Comparison of ENCODE assay signal across 1 cellular context in the genomic region with DNA sequence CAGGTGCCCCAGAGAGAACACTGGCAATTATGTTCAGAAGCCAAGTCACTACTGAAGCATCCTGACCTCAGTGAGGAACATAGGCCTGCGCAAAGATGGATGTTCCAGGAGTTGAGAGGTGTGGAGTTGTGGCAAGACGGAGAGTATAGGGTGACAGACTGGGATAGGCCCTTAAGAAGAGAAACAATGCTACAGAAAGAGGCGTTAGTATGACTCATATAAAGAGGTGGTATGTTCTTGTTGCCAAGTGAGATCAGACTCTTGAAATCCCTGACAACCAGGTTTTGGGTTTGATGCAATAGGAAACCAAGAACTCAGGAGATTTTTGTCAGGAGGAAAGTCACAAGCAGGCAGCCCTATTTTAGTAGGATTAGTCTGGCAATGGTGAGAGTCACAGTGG.
TF ChIP-seq lines count a peak whose summit lies in the region.

No MANE protein-coding gene starts in this region.

TF ChIP-seq in HEK293, 187 proteins besides CTCF, POLR2A, EP300 and RAD21 (continued from another document):
- TF ChIP-seq, protein P1, sequence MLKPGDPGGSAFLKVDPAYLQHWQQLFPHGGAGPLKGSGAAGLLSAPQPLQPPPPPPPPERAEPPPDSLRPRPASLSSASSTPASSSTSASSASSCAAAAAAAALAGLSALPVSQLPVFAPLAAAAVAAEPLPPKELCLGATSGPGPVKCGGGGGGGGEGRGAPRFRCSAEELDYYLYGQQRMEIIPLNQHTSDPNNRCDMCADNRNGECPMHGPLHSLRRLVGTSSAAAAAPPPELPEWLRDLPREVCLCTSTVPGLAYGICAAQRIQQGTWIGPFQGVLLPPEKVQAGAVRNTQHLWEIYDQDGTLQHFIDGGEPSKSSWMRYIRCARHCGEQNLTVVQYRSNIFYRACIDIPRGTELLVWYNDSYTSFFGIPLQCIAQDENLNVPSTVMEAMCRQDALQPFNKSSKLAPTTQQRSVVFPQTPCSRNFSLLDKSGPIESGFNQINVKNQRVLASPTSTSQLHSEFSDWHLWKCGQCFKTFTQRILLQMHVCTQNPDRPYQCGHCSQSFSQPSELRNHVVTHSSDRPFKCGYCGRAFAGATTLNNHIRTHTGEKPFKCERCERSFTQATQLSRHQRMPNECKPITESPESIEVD (tag by site-specific recombination; IDR thresholded peaks at IDR 0.05), result no peak
- TF ChIP-seq, protein P2, sequence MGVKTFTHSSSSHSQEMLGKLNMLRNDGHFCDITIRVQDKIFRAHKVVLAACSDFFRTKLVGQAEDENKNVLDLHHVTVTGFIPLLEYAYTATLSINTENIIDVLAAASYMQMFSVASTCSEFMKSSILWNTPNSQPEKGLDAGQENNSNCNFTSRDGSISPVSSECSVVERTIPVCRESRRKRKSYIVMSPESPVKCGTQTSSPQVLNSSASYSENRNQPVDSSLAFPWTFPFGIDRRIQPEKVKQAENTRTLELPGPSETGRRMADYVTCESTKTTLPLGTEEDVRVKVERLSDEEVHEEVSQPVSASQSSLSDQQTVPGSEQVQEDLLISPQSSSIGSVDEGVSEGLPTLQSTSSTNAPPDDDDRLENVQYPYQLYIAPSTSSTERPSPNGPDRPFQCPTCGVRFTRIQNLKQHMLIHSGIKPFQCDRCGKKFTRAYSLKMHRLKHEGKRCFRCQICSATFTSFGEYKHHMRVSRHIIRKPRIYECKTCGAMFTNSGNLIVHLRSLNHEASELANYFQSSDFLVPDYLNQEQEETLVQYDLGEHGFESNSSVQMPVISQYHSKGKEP (tag by site-specific recombination; IDR thresholded peaks at IDR 0.05), result no peak
- TF ChIP-seq, protein P3, sequence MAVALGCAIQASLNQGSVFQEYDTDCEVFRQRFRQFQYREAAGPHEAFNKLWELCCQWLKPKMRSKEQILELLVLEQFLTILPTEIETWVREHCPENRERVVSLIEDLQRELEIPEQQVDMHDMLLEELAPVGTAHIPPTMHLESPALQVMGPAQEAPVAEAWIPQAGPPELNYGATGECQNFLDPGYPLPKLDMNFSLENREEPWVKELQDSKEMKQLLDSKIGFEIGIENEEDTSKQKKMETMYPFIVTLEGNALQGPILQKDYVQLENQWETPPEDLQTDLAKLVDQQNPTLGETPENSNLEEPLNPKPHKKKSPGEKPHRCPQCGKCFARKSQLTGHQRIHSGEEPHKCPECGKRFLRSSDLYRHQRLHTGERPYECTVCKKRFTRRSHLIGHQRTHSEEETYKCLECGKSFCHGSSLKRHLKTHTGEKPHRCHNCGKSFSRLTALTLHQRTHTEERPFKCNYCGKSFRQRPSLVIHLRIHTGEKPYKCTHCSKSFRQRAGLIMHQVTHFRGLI (tag by site-specific recombination; IDR thresholded peaks at IDR 0.05), result no peak
- TF ChIP-seq ZNF530 (tag by site-specific recombination; IDR thresholded peaks at IDR 0.05; ENCODE audit: low read depth) (no peak), HOXA7 (CRISPR knock-in tag; IDR thresholded peaks at IDR 0.05; ENCODE audit: borderline replicate concordance) (no peak), ZNF16 (tag by site-specific recombination; IDR thresholded peaks at IDR 0.05; ENCODE audit: low read depth) (no peak), ZNF621 (tag by site-specific recombination; IDR thresholded peaks at IDR 0.05) (no peak), ZBTB21 (tag by site-specific recombination; IDR thresholded peaks at IDR 0.05) (0 out of 2 replicates have a peak, but pooled peaks have one; percentile 25), KLF10 (tag by site-specific recombination; IDR thresholded peaks at IDR 0.05) (no peak)
